In genomic region chr7:56106108-56107073, GRCh38 we compare ENCODE assay signal across 8 cellular contexts. TPM values are rescaled to one million over a fixed set of nuclear protein-coding genes. Genes with fewer than 3 reads are reported as not detected.
DNase-seq lines count a peak whose midpoint lies in the region; ATAC-seq, FAIRE-seq and TF ChIP-seq lines count a peak whose summit lies in the region.

Gene CHCHD2 (minus strand): TSS chr7:56106476. CDS start chr7:56106413, 63 bp downstream.

- DNase-seq in NCI-H1694 (lab: John Stamatoyannopoulos, UW) (peak; percentile 97), adrenal gland (peak; percentile 96 to 99 (median 99)), heart right ventricle (peak; percentile 94 to 97), pulmonary artery endothelial cell (ENCODE audit: low read depth, low spot score) (peak; percentile 97), urothelium cell line (ENCODE audit: low spot score) (peak; percentile 99)

- peak; percentile 73 for TF ChIP-seq POLR2A in GM15510 (IDR thresholded peaks at IDR 0.05; ENCODE audit: borderline replicate concordance, extremely low read depth, insufficient read length)
- TF ChIP-seq POLR2A in adrenal gland (IDR thresholded peaks at IDR 0.05), result peak; percentile 91 to 99

- H3K4me3 ChIP-seq in adrenal gland, result peak within 1 kb of the TSS; percentile 76 to 97 (median 90)
- peak within 1 kb of the TSS; percentile 48 to 95 (median 77) for H3K4me3 ChIP-seq in heart right ventricle

- H3K9me3 ChIP-seq in adrenal gland (replicated peaks in 1 of 3) (no peaks in the 10 kb centered on the region), heart right ventricle (no peaks in the 10 kb centered on the region)

- H3K27me3 ChIP-seq in adrenal gland (no peaks in the 10 kb centered on the region), heart right ventricle (peaks cover 0 to 4% (median 0%) of the 10 kb centered on the region in 7 donors)

- FAIRE-seq in urothelium cell line (lab: Jason Lieb, UNC), result peak; percentile 92

- TF ChIP-seq CTCF in adrenal gland (IDR thresholded peaks at IDR 0.05) (peak in 1 of 6 experiments; percentile 9), heart right ventricle (IDR thresholded peaks at IDR 0.05) (no peak)

- intact Hi-C loops in T-helper 1 cell treated with Interleukin-12 subunit alpha and Interleukin-12 subunit beta and Interleukin-4 antibody, amounts not matched to agents 30 ng/mL and 1 ng/mL, for 36 hours (cut with micrococcal nuclease), result loop anchor here (1.0 kb wide), 10 partner anchors 42 to 1347 kb away; partner anchors contain the start of genes CCT6A, LANCL2, MRPS17 and PSPH
- intact Hi-C loops in adrenal gland (cut with DNase I) (no loop called here), heart right ventricle (cut with DNase I) (loop anchor here in 1 of 10 donors (5.0 kb wide), 1 partner anchor 54 kb away; the partner anchor contains the start of genes CCT6A and PSPH)

- H3K4me1 ChIP-seq in adrenal gland (replicated peaks in 1 of 2) (peaks cover 9 to 34% of the 10 kb centered on the region in 2 donors), heart right ventricle (peaks cover 9 to 28% (median 14%) of the 10 kb centered on the region in 9 donors)

- peak; percentile 99 for ATAC-seq in HG02885 (IDR thresholded peaks at IDR 0.05; ENCODE audit: poor library complexity, unreplicated experiment)
- peak; percentile 100 for ATAC-seq in heart right ventricle

- H3K36me3 ChIP-seq in adrenal gland (replicated peaks in 1 of 2), result peaks cover 0 to 32% of the 10 kb centered on the region in 2 donors
- peaks cover 0 to 38% (median 28%) of the 10 kb centered on the region in 9 donors for H3K36me3 ChIP-seq in heart right ventricle

- WGBS in adrenal gland, 4 donors, result 2 to 3% (median 2%) methylated on average over 30 to 57 of the region's 57 CpGs
- 3 to 4% methylated on average over 57 of the region's 57 CpGs for WGBS in heart right ventricle, 2 donors

- peak within 1 kb of the TSS; percentile 93 to 98 (median 95) for H3K27ac ChIP-seq in adrenal gland
- H3K27ac ChIP-seq in heart right ventricle, result peak within 1 kb of the TSS; percentile 40 to 95 (median 90)

RNA-seq across cellular contexts. Expression of gene CHCHD2, which starts in this region (rescaled TPM):
- 473 and 479 TPM in 2 replicates for total RNA-seq in T-helper 1 cell treated with Interleukin-12 subunit alpha and Interleukin-12 subunit beta and Interleukin-4 antibody, amounts not matched to agents 30 ng/mL and 1 ng/mL, for 36 hours
- 1,000 to 10,000 TPM in 2 of 8 donors, 100 to 1,000 TPM in 6; 543 to 1,329 (median 785) TPM for total RNA-seq in adrenal gland
- 100 to 1,000 TPM; 217 to 816 (median 352) TPM for polyA plus RNA-seq in adrenal gland
- 100 to 1,000 TPM; 379 to 537 (median 426) TPM for total RNA-seq in heart right ventricle
- 1,000 to 10,000 TPM in 1 of 2 donors, 10 to 100 TPM in 1; 73.0 to 1,047 TPM for polyA plus RNA-seq in heart right ventricle
- 219 and 373 TPM in 2 replicates for total RNA-seq in pulmonary artery endothelial cell

Comparison
In these comparisons a context has a peak if more than half of its experiments do, and no peak if none do; other contexts are left out.
1. Peak in every context shown above with its lines: DNase-seq, ATAC-seq, H3K4me3 ChIP-seq and H3K27ac ChIP-seq.